ENCODE assay signal across 20 cellular contexts in genomic region chr3:183149915-183150825, GRCh38. TPM values are rescaled to one million over a fixed set of nuclear protein-coding genes. Genes with fewer than 3 reads are reported as not detected.
A peak's percentile ranks its signal among the peaks of the same experiment; 100 is the strongest.
DNase-seq lines count a peak whose midpoint lies in the region; ATAC-seq and TF ChIP-seq lines count a peak whose summit lies in the region.
"Had no signal": no experiment of that assay in that cellular context is flagged by ENCODE, and none has a peak within 500 bp of the region (broad histone marks: within the 10 kb centered on the region; RNA-seq: fewer than 3 reads in every experiment).

No MANE protein-coding gene starts in this region.

- H3K9me3 Mint-ChIP-seq in activated T-cell treated with anti-CD3 and anti-CD28 coated beads, Interleukin-2, amount 50 U/mL, for 72 hours: no peaks in the 10 kb centered on the region
- H3K9me3 Mint-ChIP-seq: activated naive CD8-positive, alpha-beta T cell treated with anti-CD3 and anti-CD28 coated beads, Interleukin-2, amount 10 ng/mL, durations not matched to agents 7 days and 5 days; activated T-helper 1 cell treated with anti-CD3 and anti-CD28 coated beads, Interleukin-12 subunit alpha, Interleukin-12 subunit beta, Interleukin-2, Interleukin-4 antibody, amounts not matched to agents 30 ng/mL and 10 ng/mL and 1 ng/mL, durations not matched to agents 14 hours and 24 hours and 36 hours had no signal

- no peak for ATAC-seq in activated T-cell treated with anti-CD3 and anti-CD28 coated beads, Interleukin-2, amount 50 U/mL, for 72 hours (replicated peaks in 1 of 2)
- ATAC-seq in HG02763 (IDR thresholded peaks at IDR 0.05; ENCODE audit: unreplicated experiment) (no peak), GM21825 (IDR thresholded peaks at IDR 0.05; ENCODE audit: unreplicated experiment) (no peak)
- ATAC-seq: esophagus mucosa had no signal

- DNase-seq in AG10803 (ENCODE audit: low read depth): peak; percentile 42
- peak; percentile 20 for DNase-seq in HCEC 1CT
- peak; percentile 38 for DNase-seq in SKM-1 treated with dmso at 0.1 percent for 144 hours (lab: John Stamatoyannopoulos, UW; ENCODE audit: unreplicated experiment)
- DNase-seq in fibroblast of peridontal ligament (ENCODE audit: extremely low read depth): peak; percentile 27
- DNase-seq in activated T-cell treated with anti-CD3 and anti-CD28 coated beads, Interleukin-2, amount 50 U/mL, for 72 hours: no peak
- no peak for DNase-seq in SK-N-DZ (ENCODE audit: low spot score)
- DNase-seq: activated CD4-positive, alpha-beta T cell treated with anti-CD3 and anti-CD28 coated beads for 1 hour; activated naive CD8-positive, alpha-beta T cell treated with anti-CD3 and anti-CD28 coated beads, Interleukin-2, amount 10 ng/mL, durations not matched to agents 7 days and 5 days; head of caudate nucleus; NCI-H187 treated with DMSO at 0.1 percent for 48 hours; NCI-H446; NK-92 treated with Interleukin-12 subunit alpha and Interleukin-12 subunit beta, amount 100 ng/mL, for 24 hours; RPMI8226; stimulated activated CD4-positive, alpha-beta T cell treated with anti-CD3 and anti-CD28 coated beads, Interleukin-15, amount 100 ng/mL, for 24 hours had no signal

- H3K27me3 Mint-ChIP-seq in activated T-cell treated with anti-CD3 and anti-CD28 coated beads, Interleukin-2, amount 50 U/mL, for 72 hours (ENCODE audit: low read depth): no peaks in the 10 kb centered on the region
- H3K27me3 Mint-ChIP-seq: activated naive CD8-positive, alpha-beta T cell treated with anti-CD3 and anti-CD28 coated beads, Interleukin-2, amount 10 ng/mL, durations not matched to agents 7 days and 5 days had no signal

- no peak for TF ChIP-seq CTCF in AG10803 (conservative IDR thresholded peaks at IDR 0.05; ENCODE audit: low read length)

- H3K4me3 ChIP-seq in AG10803 (ENCODE audit: low read length): no peak overlapping the region
- H3K4me3 ChIP-seq: right atrium auricular region, suprapubic skin had no signal

- no peak overlapping the region for H3K4me3 Mint-ChIP-seq in activated T-cell treated with anti-CD3 and anti-CD28 coated beads, Interleukin-2, amount 50 U/mL, for 72 hours
- H3K4me3 Mint-ChIP-seq: activated naive CD8-positive, alpha-beta T cell treated with anti-CD3 and anti-CD28 coated beads, Interleukin-2, amount 10 ng/mL, durations not matched to agents 7 days and 5 days; activated T-helper 1 cell treated with anti-CD3 and anti-CD28 coated beads, Interleukin-12 subunit alpha, Interleukin-12 subunit beta, Interleukin-2, Interleukin-4 antibody, amounts not matched to agents 30 ng/mL and 10 ng/mL and 1 ng/mL, durations not matched to agents 14 hours and 24 hours and 36 hours had no signal

- H3K4me1 Mint-ChIP-seq in activated T-cell treated with anti-CD3 and anti-CD28 coated beads, Interleukin-2, amount 50 U/mL, for 72 hours (ENCODE audit: low read depth): no peaks in the 10 kb centered on the region
- H3K4me1 Mint-ChIP-seq: activated naive CD8-positive, alpha-beta T cell treated with anti-CD3 and anti-CD28 coated beads, Interleukin-2, amount 10 ng/mL, durations not matched to agents 7 days and 5 days had no signal

- H3K27ac Mint-ChIP-seq in activated T-cell treated with anti-CD3 and anti-CD28 coated beads, Interleukin-2, amount 50 U/mL, for 72 hours: no peak overlapping the region
- H3K27ac Mint-ChIP-seq: activated naive CD8-positive, alpha-beta T cell treated with anti-CD3 and anti-CD28 coated beads, Interleukin-2, amount 10 ng/mL, durations not matched to agents 7 days and 5 days; activated T-helper 1 cell treated with anti-CD3 and anti-CD28 coated beads, Interleukin-12 subunit alpha, Interleukin-12 subunit beta, Interleukin-2, Interleukin-4 antibody, amounts not matched to agents 30 ng/mL and 10 ng/mL and 1 ng/mL, durations not matched to agents 14 hours and 24 hours and 36 hours had no signal

- H3K36me3 Mint-ChIP-seq in activated T-cell treated with anti-CD3 and anti-CD28 coated beads, Interleukin-2, amount 50 U/mL, for 72 hours (ENCODE audit: insufficient read depth in 2 of 2): no peaks in the 10 kb centered on the region

RNA-seq across cellular contexts. Expression of gene LAMP3, which starts 12.4 kb away (rescaled TPM):
- 10 to 100 TPM; 14.7 to 19.8 TPM for total RNA-seq in activated T-cell treated with anti-CD3 and anti-CD28 coated beads, Interleukin-2, amount 50 U/mL, for 72 hours
- polyA plus RNA-seq in SK-N-DZ (2014; cell fraction: cytosol; rRNA removed): not detected in 2 replicates
- not detected in 2 replicates for polyA plus RNA-seq in SK-N-DZ (2014; cell fraction: nucleus; rRNA removed)

RNA-seq across cellular contexts. Expression of gene MCCC1, which starts 50.9 kb away (rescaled TPM):
- 10 to 100 TPM; 35.5 to 40.8 TPM for total RNA-seq in activated T-cell treated with anti-CD3 and anti-CD28 coated beads, Interleukin-2, amount 50 U/mL, for 72 hours
- polyA plus RNA-seq in SK-N-DZ (2014; cell fraction: cytosol; rRNA removed): 25.1 and 29.0 TPM in 2 replicates
- 26.4 and 39.8 TPM in 2 replicates for polyA plus RNA-seq in SK-N-DZ (2014; cell fraction: nucleus; rRNA removed)

Comparison
In these comparisons a context has a peak if more than half of its experiments do, and no peak if none do; other contexts are left out.
1. DNase-seq: peak in AG10803 (single experiment), HCEC 1CT (single experiment), SKM-1 treated with dmso at 0.1 percent for 144 hours (single experiment) and fibroblast of peridontal ligament (single experiment); none in activated T-cell treated with anti-CD3 and anti-CD28 coated beads, Interleukin-2, amount 50 U/mL, for 72 hours (0 of 2) and SK-N-DZ (single experiment).